21 cellular contexts compared by ENCODE assay signal in genomic region chr6:168909288-168909687, GRCh38.
"Had no signal": no experiment of that assay in that cellular context is flagged by ENCODE, and none has a peak within 500 bp of the region (broad histone marks: within the 10 kb centered on the region; RNA-seq: fewer than 3 reads in every experiment).

No MANE protein-coding gene starts in this region.

- H3K27ac Mint-ChIP-seq: activated CD4-positive, alpha-beta T cell treated with anti-CD3 and anti-CD28 coated beads, Interleukin-2, amount 10 ng/mL, durations not matched to agents 7 days and 5 days; activated naive CD8-positive, alpha-beta T cell treated with anti-CD3 and anti-CD28 coated beads, Interleukin-2, amount 10 ng/mL, durations not matched to agents 7 days and 5 days; brain; memory B cell; stimulated activated naive B cell treated with anti-CD40 and anti-IgM and Interleukin-4, amounts not matched to agents 10 μg/mL and 1 μg/mL and 100 μg/mL, for 72 hours had no signal

- H3K27ac ChIP-seq: esophagus muscularis mucosa, gastroesophageal sphincter, heart left ventricle, neutrophil, parathyroid adenoma, right lobe of liver, tibial artery had no signal

- ATAC-seq: heart left ventricle; mucosa of descending colon; naive thymus-derived CD4-positive, alpha-beta T cell; right lobe of liver; stimulated activated naive B cell treated with anti-CD40 and anti-IgM and Interleukin-4, amounts not matched to agents 10 μg/mL and 1 μg/mL and 100 μg/mL, for 72 hours had no signal

- H3K4me1 Mint-ChIP-seq: memory B cell; stimulated activated naive B cell treated with anti-CD40 and anti-IgM and Interleukin-4, amounts not matched to agents 10 μg/mL and 1 μg/mL and 100 μg/mL, for 72 hours had no signal

- H3K4me3 Mint-ChIP-seq: activated CD4-positive, alpha-beta T cell treated with anti-CD3 and anti-CD28 coated beads, Interleukin-2, amount 10 ng/mL, durations not matched to agents 7 days and 5 days; activated naive CD8-positive, alpha-beta T cell treated with anti-CD3 and anti-CD28 coated beads, Interleukin-2, amount 10 ng/mL, durations not matched to agents 7 days and 5 days; brain; memory B cell; naive thymus-derived CD4-positive, alpha-beta T cell; stimulated activated naive B cell treated with anti-CD40 and anti-IgM and Interleukin-4, amounts not matched to agents 10 μg/mL and 1 μg/mL and 100 μg/mL, for 72 hours had no signal

- DNase-seq: activated CD4-positive, alpha-beta T cell treated with anti-CD3 and anti-CD28 coated beads, Interleukin-2, amount 10 ng/mL, durations not matched to agents 7 days and 5 days; activated CD4-positive, CD25-positive, alpha-beta regulatory T cell; activated naive CD8-positive, alpha-beta T cell treated with anti-CD3 and anti-CD28 coated beads, Interleukin-2, amount 10 ng/mL, durations not matched to agents 7 days and 5 days; anterior cingulate cortex; caudate nucleus; cortex of kidney; effector CD4-positive, alpha-beta T cell; heart left ventricle; mucosa of descending colon; naive thymus-derived CD4-positive, alpha-beta T cell; right lobe of liver; stimulated activated CD4-positive, alpha-beta T cell treated with anti-CD3 and anti-CD28 coated beads, Interleukin-4, amount 100 ng/mL, for 4 hours; stimulated activated naive B cell treated with anti-CD40 and anti-IgM and Interleukin-4, amounts not matched to agents 10 μg/mL and 1 μg/mL and 100 μg/mL, for 72 hours; T1000; tibial artery had no signal

- H3K36me3 Mint-ChIP-seq: activated naive CD8-positive, alpha-beta T cell treated with anti-CD3 and anti-CD28 coated beads, Interleukin-2, amount 10 ng/mL, durations not matched to agents 7 days and 5 days; brain; memory B cell; naive thymus-derived CD4-positive, alpha-beta T cell; stimulated activated naive B cell treated with anti-CD40 and anti-IgM and Interleukin-4, amounts not matched to agents 10 μg/mL and 1 μg/mL and 100 μg/mL, for 72 hours had no signal

- H3K4me3 ChIP-seq: esophagus muscularis mucosa, gastroesophageal sphincter, heart left ventricle, mucosa of descending colon, right lobe of liver, tibial artery had no signal

- H3K27me3 ChIP-seq: esophagus muscularis mucosa, gastroesophageal sphincter, heart left ventricle, neutrophil, right lobe of liver, tibial artery had no signal

- H3K9me3 ChIP-seq: mucosa of descending colon, neutrophil, right lobe of liver, tibial artery had no signal

- H3K9ac ChIP-seq: parathyroid adenoma had no signal

- H3K36me3 ChIP-seq: esophagus muscularis mucosa, gastroesophageal sphincter, heart left ventricle, neutrophil, right lobe of liver, tibial artery had no signal

- H3K4me1 ChIP-seq: esophagus muscularis mucosa, gastroesophageal sphincter, heart left ventricle, parathyroid adenoma, right lobe of liver, tibial artery had no signal

- H2AFZ ChIP-seq: parathyroid adenoma had no signal

- H3K79me2 ChIP-seq: parathyroid adenoma had no signal

- H3K27me3 Mint-ChIP-seq: activated CD4-positive, alpha-beta T cell treated with anti-CD3 and anti-CD28 coated beads, Interleukin-2, amount 10 ng/mL, durations not matched to agents 7 days and 5 days; activated naive CD8-positive, alpha-beta T cell treated with anti-CD3 and anti-CD28 coated beads, Interleukin-2, amount 10 ng/mL, durations not matched to agents 7 days and 5 days; brain; memory B cell; stimulated activated naive B cell treated with anti-CD40 and anti-IgM and Interleukin-4, amounts not matched to agents 10 μg/mL and 1 μg/mL and 100 μg/mL, for 72 hours had no signal
